Comparison of ENCODE assay signal across 23 cellular contexts in the genomic region with DNA sequence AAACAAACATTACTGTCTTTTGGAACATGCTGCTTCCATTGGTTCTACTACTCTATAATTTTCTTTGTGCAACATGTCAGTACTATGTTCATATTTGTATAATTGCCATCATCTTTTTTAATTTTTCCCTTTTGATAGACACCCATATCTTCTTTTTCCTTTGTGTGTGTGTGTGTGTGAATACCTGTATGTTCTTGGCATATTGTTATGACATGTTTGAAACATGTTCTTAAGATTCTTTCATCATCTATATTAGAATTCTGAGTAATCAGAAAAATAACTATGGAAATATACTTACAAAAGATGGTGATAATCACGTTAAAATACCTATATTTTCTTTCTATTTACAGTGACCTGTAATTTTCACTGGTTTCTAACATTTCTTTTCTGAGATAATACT. TPM values are rescaled to one million over a fixed set of nuclear protein-coding genes. Genes with fewer than 3 reads are reported as not detected.
DNase-seq lines count a peak whose midpoint lies in the region; ATAC-seq, FAIRE-seq and TF ChIP-seq lines count a peak whose summit lies in the region.
"Had no signal": no experiment of that assay in that cellular context is flagged by ENCODE, and none has a peak within 500 bp of the region (broad histone marks: within the 10 kb centered on the region; RNA-seq: fewer than 3 reads in every experiment).

No MANE protein-coding gene starts in this region.

- intact Hi-C loops in K562 (cut with micrococcal nuclease) (loop anchor here (5.0 kb wide), 2 partner anchors 167 to 313 kb away; a partner anchor contains a TSS), body of pancreas (cut with DNase I) (loop anchor here (10.0 kb wide), 2 partner anchors 145 to 215 kb away; no protein-coding TSS in a partner anchor)

- peaks cover 19% of the 10 kb centered on the region for H3K27me3 Mint-ChIP-seq in activated T-cell treated with anti-CD3 and anti-CD28 coated beads, Interleukin-2, amount 50 U/mL, for 72 hours (ENCODE audit: low read depth)
- peaks cover 9% of the 10 kb centered on the region for H3K27me3 Mint-ChIP-seq in activated T-cell treated with anti-CD3 and anti-CD28 coated beads, Interleukin-2, amount 50 U/mL, for 4 hours (ENCODE audit: low read depth)
- H3K27me3 Mint-ChIP-seq: B cell had no signal

- no peak overlapping the region for H3K27ac Mint-ChIP-seq in activated T-cell treated with anti-CD3 and anti-CD28 coated beads, Interleukin-2, amount 50 U/mL, for 72 hours
- H3K27ac Mint-ChIP-seq: B cell; CD8-positive, alpha-beta T cell had no signal

- H3K9ac ChIP-seq in DND-41 (ENCODE audit: low read depth, low read length) (peak overlapping the region; percentile 33; the same call in 1 of the 2 replicates), K562 (ENCODE audit: insufficient read depth in 1 of 2, low read depth in 2 of 2, low read length in 2 of 2) (no peak overlapping the region)
- H3K9ac ChIP-seq: BLaER1, GM23248 had no signal

- peaks cover 100% of the 10 kb centered on the region for H3K79me2 ChIP-seq in DND-41 (ENCODE audit: insufficient read depth, low read length)
- H3K79me2 ChIP-seq in K562 (ENCODE audit: control insufficient read depth, insufficient read depth, low read length) = peaks cover 25% of the 10 kb centered on the region

- TF ChIP-seq CTCF in DND-41 (IDR thresholded peaks at IDR 0.05; ENCODE audit: borderline replicate concordance, extremely low read depth, low read length, poor library complexity, severe bottlenecking) (no peak), K562 (IDR thresholded peaks at IDR 0.05 in 2 of 3, conservative IDR thresholded peaks at IDR 0.05 in 1 of 3; ENCODE audit: insufficient read depth in 2 of 3, low read depth in 1 of 3, low read length in 3 of 3) (no peak), epithelial cell of esophagus (IDR thresholded peaks at IDR 0.05; ENCODE audit: insufficient read depth, low read depth, low read length, missing control alignments) (no peak), body of pancreas (IDR thresholded peaks at IDR 0.05) (no peak)

- H3K4me1 ChIP-seq in DND-41 (ENCODE audit: insufficient read depth, low read length) = peaks cover 40% of the 10 kb centered on the region
- peaks cover 0 to 9% of the 10 kb centered on the region in 2 experiments; a peak in 3 of 5 replicates for H3K4me1 ChIP-seq in K562 (replicated peaks in 1 of 2; ENCODE audit: control insufficient read depth in 2 of 2, insufficient read depth in 2 of 2, low read length in 2 of 2)
- H3K4me1 ChIP-seq in body of pancreas = no peaks in the 10 kb centered on the region
- H3K4me1 ChIP-seq: Caco-2 had no signal

- in situ Hi-C loops in K562 (cut with MboI) = no loop called here

- H3K27ac ChIP-seq in DND-41 (ENCODE audit: low read length) (peak overlapping the region; percentile 17; the same call in 1 of the 2 replicates), K562 (ENCODE audit: extremely low read depth, low read depth, low read length) (no peak overlapping the region), body of pancreas (no peak overlapping the region)
- H3K27ac ChIP-seq: 22Rv1, BLaER1, C4-2B, GM23248 had no signal

- TF ChIP-seq RAD21 in K562 (CRISPR knock-in tag; conservative IDR thresholded peaks at IDR 0.05 in 1 of 2, IDR thresholded peaks at IDR 0.05 in 1 of 2) = no peak

- peaks cover 31% of the 10 kb centered on the region for H3K4me1 Mint-ChIP-seq in activated T-cell treated with anti-CD3 and anti-CD28 coated beads, Interleukin-2, amount 50 U/mL, for 72 hours (ENCODE audit: low read depth)
- H3K4me1 Mint-ChIP-seq in activated T-cell treated with anti-CD3 and anti-CD28 coated beads, Interleukin-2, amount 50 U/mL, for 4 hours (ENCODE audit: low read depth) = peaks cover 10% of the 10 kb centered on the region

- TF ChIP-seq EP300 in K562 (IDR thresholded peaks at IDR 0.05; ENCODE audit: low read length) = no peak

- H3K36me3 ChIP-seq in DND-41 (ENCODE audit: insufficient read depth, low read length) (peaks cover 7% of the 10 kb centered on the region), K562 (ENCODE audit: control insufficient read depth, insufficient read depth, low read length) (no peaks in the 10 kb centered on the region), body of pancreas (replicated peaks in 1 of 2; ENCODE audit: insufficient read depth in 1 of 2, low read depth in 2 of 2) (no peaks in the 10 kb centered on the region)
- H3K36me3 ChIP-seq: BLaER1 had no signal

- peak overlapping the region; percentile 7 to 40 for H3K4me3 Mint-ChIP-seq in activated T-cell treated with anti-CD3 and anti-CD28 coated beads, Interleukin-2, amount 50 U/mL, for 72 hours
- no peak overlapping the region for H3K4me3 Mint-ChIP-seq in activated T-cell treated with anti-CD3 and anti-CD28 coated beads, Interleukin-2, amount 50 U/mL, for 4 hours
- H3K4me3 Mint-ChIP-seq: B cell; CD8-positive, alpha-beta T cell had no signal

- no TSS peak for BruUV-seq in K562 (replicated peaks; lab: Mats Ljungman, UMichigan)

- H3K9me1 ChIP-seq in K562 (ENCODE audit: control insufficient read depth, insufficient read depth, low read length) = no peaks in the 10 kb centered on the region

- no peak for TF ChIP-seq POLR2A in K562 (conservative IDR thresholded peaks at IDR 0.05)
- TF ChIP-seq POLR2A in body of pancreas (IDR thresholded peaks at IDR 0.05) = no peak

- H3K9me3 Mint-ChIP-seq in activated T-cell treated with anti-CD3 and anti-CD28 coated beads, Interleukin-2, amount 50 U/mL, for 72 hours = peaks cover 3 to 8% of the 10 kb centered on the region in 2 donors
- H3K9me3 Mint-ChIP-seq in activated T-cell treated with anti-CD3 and anti-CD28 coated beads, Interleukin-2, amount 50 U/mL, for 4 hours = peaks cover 8% of the 10 kb centered on the region
- H3K9me3 Mint-ChIP-seq: CD8-positive, alpha-beta T cell had no signal

- H3K27me3 ChIP-seq in DND-41 (ENCODE audit: insufficient read depth, low read length, poor library complexity) (no peaks in the 10 kb centered on the region), K562 (ENCODE audit: control insufficient read depth in 2 of 2, insufficient read depth in 2 of 2, low read length in 2 of 2) (no peaks in the 10 kb centered on the region), body of pancreas (no peaks in the 10 kb centered on the region)

- peaks cover 6 to 12% of the 10 kb centered on the region in 2 donors for H3K36me3 Mint-ChIP-seq in activated T-cell treated with anti-CD3 and anti-CD28 coated beads, Interleukin-2, amount 50 U/mL, for 72 hours (ENCODE audit: insufficient read depth in 2 of 2)
- peaks cover 3% of the 10 kb centered on the region for H3K36me3 Mint-ChIP-seq in activated T-cell treated with anti-CD3 and anti-CD28 coated beads, Interleukin-2, amount 50 U/mL, for 4 hours (ENCODE audit: insufficient read depth)
- H3K36me3 Mint-ChIP-seq: CD4-positive, CD25-positive, alpha-beta regulatory T cell had no signal

- H3K4me3 ChIP-seq in DND-41 (ENCODE audit: low read depth in 1 of 2, low read length in 2 of 2) (peak overlapping the region in 1 of 2 experiments; percentile 8; a peak in 1 of 4 replicates), K562 (no peak overlapping the region), epithelial cell of esophagus (ENCODE audit: low read length) (no peak overlapping the region), body of pancreas (no peak overlapping the region)
- H3K4me3 ChIP-seq: BLaER1, GM23248 had no signal

- POLR2A ChIA-PET in K562 (lab: Yijun Ruan, JAX) = no interaction called here

- H3K9me3 ChIP-seq in DND-41 (ENCODE audit: insufficient read depth, low read length, severe bottlenecking) = no peaks in the 10 kb centered on the region
- no peaks in the 10 kb centered on the region for H3K9me3 ChIP-seq in K562 (replicated peaks; ENCODE audit: control insufficient read depth, insufficient read depth, low read depth, low read length)
- H3K9me3 ChIP-seq in body of pancreas = no peaks in the 10 kb centered on the region
- H3K9me3 ChIP-seq: BLaER1, Caco-2 had no signal

- H2AFZ ChIP-seq in DND-41 (ENCODE audit: low read depth, low read length) = peak overlapping the region; percentile 8; the same call in 1 of the 2 replicates
- H2AFZ ChIP-seq in K562 (ENCODE audit: low read depth, low read length) = peak overlapping the region; percentile 47
- H2AFZ ChIP-seq: GM23248 had no signal

- no peaks in the 10 kb centered on the region for H4K20me1 ChIP-seq in DND-41 (ENCODE audit: insufficient read depth, low read length)
- no peaks in the 10 kb centered on the region for H4K20me1 ChIP-seq in K562 (replicated peaks; ENCODE audit: control insufficient read depth, insufficient read depth, low read length)

- H3K4me2 ChIP-seq in DND-41 (ENCODE audit: insufficient read depth, low read length) = peak overlapping the region; percentile 68
- no peak overlapping the region for H3K4me2 ChIP-seq in K562 (ENCODE audit: insufficient read depth, low read length)
- H3K4me2 ChIP-seq: BLaER1 had no signal

- FAIRE-seq in K562 (lab: Jason Lieb, UNC) = no peak
- FAIRE-seq: GM12891, GM19239, H1 had no signal

- ATAC-seq in activated T-cell treated with anti-CD3 and anti-CD28 coated beads, Interleukin-2, amount 50 U/mL, for 72 hours (replicated peaks in 1 of 2) = no peak
- ATAC-seq in activated T-cell treated with anti-CD3 and anti-CD28 coated beads, Interleukin-2, amount 50 U/mL, for 4 hours = no peak
- no peak for ATAC-seq in DND-41 (ENCODE audit: insufficient read depth, low read depth)
- ATAC-seq in K562 = no peak
- ATAC-seq in GM18498 (IDR thresholded peaks at IDR 0.05; ENCODE audit: unreplicated experiment) = no peak
- no peak for ATAC-seq in body of pancreas
- ATAC-seq: CD8-positive, alpha-beta T cell had no signal

- CTCF ChIA-PET in K562 (lab: Yijun Ruan, JAX; ENCODE audit: low intra/inter-chr PET ratio) = no interaction called here

- no peak for DNase-seq in activated T-cell treated with anti-CD3 and anti-CD28 coated beads, Interleukin-2, amount 50 U/mL, for 72 hours
- no peak for DNase-seq in activated T-cell treated with anti-CD3 and anti-CD28 coated beads, Interleukin-2, amount 50 U/mL, for 4 hours
- DNase-seq in DND-41 (no peak), K562 (ENCODE audit: extremely low read depth in 1 of 4, low spot score in 3 of 4) (no peak), epithelial cell of esophagus (ENCODE audit: low read depth) (peak; percentile 30), NCI-H526 (lab: John Stamatoyannopoulos, UW) (no peak), body of pancreas (no peak)
- DNase-seq: Caco-2; CD4-positive, CD25-positive, alpha-beta regulatory T cell; CD8-positive, alpha-beta T cell; DMS 273 treated with DMSO at 0.1 percent for 48 hours; DMS79; GF-D8; GM23248; HCEC 1CT had no signal

- WGBS in K562 (ENCODE audit: insufficient coverage, low coverage, missing lambda C conversion rate) = 13% methylated on average over 1 of the region's 1 CpG
- WGBS in body of pancreas, 2 donors = 48 to 52% methylated on average over 1 of the region's 1 CpG

RNA-seq across cellular contexts. Expression of a gene that starts 3.5 kb away (rescaled TPM):
- 100 to 1,000 TPM; 213 to 256 TPM for total RNA-seq in activated T-cell treated with anti-CD3 and anti-CD28 coated beads, Interleukin-2, amount 50 U/mL, for 72 hours
- total RNA-seq in activated T-cell treated with anti-CD3 and anti-CD28 coated beads, Interleukin-2, amount 50 U/mL, for 4 hours = 100 to 1,000 TPM; 310 to 350 (median 347) TPM
- total RNA-seq in K562 (2011; cell fraction: chromatin; rRNA removed; ENCODE audit: low replicate concordance) = 85.3 and 114 TPM in 2 replicates
- 56.5 and 61.6 TPM in 2 replicates for total RNA-seq in K562 (2011; cell fraction: nucleolus; rRNA removed)
- 58.1 and 77.3 TPM in 2 replicates for total RNA-seq in K562 (2011; cell fraction: nucleoplasm; rRNA removed)
- total RNA-seq in K562 (2014; rRNA removed) (90.8 and 91.6 TPM in 2 replicates), K562 (2014; rRNA removed; fragmentation: Illumina TruSeq; extraction: Trizol) (77.8 and 81.9 TPM in 2 replicates), K562 (2015; rRNA removed; fragmentation: Illumina TruSeq; extraction: Trizol) (62.2 and 63.9 TPM in 2 replicates), K562 (2021) (97.9 and 109 TPM in 2 replicates), body of pancreas (10 to 100 TPM; 32.6 to 35.0 TPM)
- polyA plus RNA-seq in K562 (2011; rRNA removed) (37.2 and 39.0 TPM in 2 replicates), K562 (2014; fragmentation: Illumina TruSeq; extraction: Trizol) (37.1 and 44.4 TPM in 2 replicates), K562 (2014; fragmentation: Nextera tagmentation; extraction: Ambion mirVana) (10 to 100 TPM in 1 of 2 experiments, 1 to 10 TPM in 1; 7.6 to 15.0 TPM), K562 (2014; rRNA removed) (24.5 and 27.3 TPM in 2 replicates)
- 26.0 and 31.7 TPM in 2 replicates for polyA plus RNA-seq in K562 (2011; cell fraction: cytosol; rRNA removed)
- polyA plus RNA-seq in K562 (2011; cell fraction: nucleus; rRNA removed) = 39.8 and 46.6 TPM in 2 replicates
- 14.5 and 19.6 TPM in 2 replicates for polyA plus RNA-seq in K562 (2012)
- polyA minus RNA-seq in K562 (2011; rRNA and poly(A)+ RNA removed) = 108 and 112 TPM in 2 replicates
- 119 and 123 TPM in 2 replicates for polyA minus RNA-seq in K562 (2011; cell fraction: cytosol; rRNA and poly(A)+ RNA removed)
- polyA minus RNA-seq in K562 (2011; cell fraction: nucleus; rRNA and poly(A)+ RNA removed) = 84.6 and 94.7 TPM in 2 replicates
